ENCODE assay signal across 8 cellular contexts in genomic region chr2:98465456-98466201, GRCh38. TPM values are rescaled to one million over a fixed set of nuclear protein-coding genes. Genes with fewer than 3 reads are reported as not detected.
DNase-seq lines count a peak whose midpoint lies in the region; ATAC-seq and TF ChIP-seq lines count a peak whose summit lies in the region.

No MANE protein-coding gene starts in this region.

- H3K4me1 Mint-ChIP-seq in activated T-cell treated with anti-CD3 and anti-CD28 coated beads, Interleukin-2, amount 50 U/mL, for 72 hours (ENCODE audit: low read depth), result peaks cover 94% of the 10 kb centered on the region

- peak overlapping the region in 1 of 12 donors; percentile 34 for H3K4me3 ChIP-seq in heart left ventricle

- peak; percentile 85 for DNase-seq in HT1080 (ENCODE audit: low read depth)
- peak; percentile 66 for DNase-seq in NOMO-1 treated with DMSO at 0.1 percent for 48 hours (lab: John Stamatoyannopoulos, UW; ENCODE audit: unreplicated experiment)
- peak; percentile 66 to 71 for DNase-seq in activated T-cell treated with anti-CD3 and anti-CD28 coated beads, Interleukin-2, amount 50 U/mL, for 72 hours
- DNase-seq in heart left ventricle, result peak; percentile 75 to 91 (median 81)
- DNase-seq in stimulated activated CD4-positive, alpha-beta T cell treated with anti-CD3 and anti-CD28 coated beads, Interleukin-15, amount 100 ng/mL, for 24 hours, result peak; percentile 77
- DNase-seq in LoVo (ENCODE audit: low spot score), result no peak

- no peaks in the 10 kb centered on the region for H3K9me3 Mint-ChIP-seq in activated T-cell treated with anti-CD3 and anti-CD28 coated beads, Interleukin-2, amount 50 U/mL, for 72 hours

- no peaks in the 10 kb centered on the region for H3K9me3 ChIP-seq in heart left ventricle

- no peak for TF ChIP-seq CTCF in heart left ventricle (IDR thresholded peaks at IDR 0.05)

- peak overlapping the region; percentile 73 to 79 for H3K4me3 Mint-ChIP-seq in activated T-cell treated with anti-CD3 and anti-CD28 coated beads, Interleukin-2, amount 50 U/mL, for 72 hours

- TF ChIP-seq POLR2A in GM19099 (IDR thresholded peaks at IDR 0.05; ENCODE audit: extremely low read depth, insufficient read length, low read depth), result peak; percentile 23
- no peak for TF ChIP-seq POLR2A in heart left ventricle (IDR thresholded peaks at IDR 0.05)

- H3K27me3 ChIP-seq in heart left ventricle, result no peaks in the 10 kb centered on the region

- H3K27ac ChIP-seq in heart left ventricle, result peak overlapping the region; percentile 21 to 96 (median 66)

- peaks cover 3 to 99% (median 41%) of the 10 kb centered on the region in 12 donors for H3K4me1 ChIP-seq in heart left ventricle

- no peaks in the 10 kb centered on the region for H3K36me3 ChIP-seq in heart left ventricle

- no peaks in the 10 kb centered on the region for H3K27me3 Mint-ChIP-seq in activated T-cell treated with anti-CD3 and anti-CD28 coated beads, Interleukin-2, amount 50 U/mL, for 72 hours (ENCODE audit: low read depth)

- 46 to 54% (median 50%) methylated on average over 11 of the region's 11 CpGs for WGBS in heart left ventricle, 4 donors

- ATAC-seq in activated T-cell treated with anti-CD3 and anti-CD28 coated beads, Interleukin-2, amount 50 U/mL, for 72 hours (replicated peaks in 1 of 2), result peak; percentile 24 to 35
- ATAC-seq in heart left ventricle (peak; percentile 72 to 84 (median 76)), HG03039 (IDR thresholded peaks at IDR 0.05; ENCODE audit: unreplicated experiment) (no peak)

- intact Hi-C loops in heart left ventricle (cut with DNase I), result no loop called here

- peak overlapping the region; percentile 66 for H3K27ac Mint-ChIP-seq in activated T-cell treated with anti-CD3 and anti-CD28 coated beads, Interleukin-2, amount 50 U/mL, for 72 hours

- peaks cover 0 to 4% of the 10 kb centered on the region in 2 donors for H3K36me3 Mint-ChIP-seq in activated T-cell treated with anti-CD3 and anti-CD28 coated beads, Interleukin-2, amount 50 U/mL, for 72 hours (ENCODE audit: insufficient read depth in 2 of 2)

RNA-seq across cellular contexts. Expression of gene INPP4A, which starts 21.0 kb away (rescaled TPM):
- 17.3 and 18.1 TPM in 2 replicates for total RNA-seq in HT1080 (2014; rRNA removed; shearing (Covaris generic))
- polyA plus RNA-seq in HT1080 (2015; cell fraction: cytosol; rRNA removed), result 7.7 and 9.0 TPM in 2 replicates
- polyA plus RNA-seq in HT1080 (2015; cell fraction: nucleus; rRNA removed), result 21.0 and 21.6 TPM in 2 replicates
- total RNA-seq in activated T-cell treated with anti-CD3 and anti-CD28 coated beads, Interleukin-2, amount 50 U/mL, for 72 hours, result 10 to 100 TPM; 51.6 to 55.1 TPM
- total RNA-seq in heart left ventricle, result 10 to 100 TPM; 15.2 to 30.5 (median 20.6) TPM
- 1 to 10 TPM; 5.1 to 8.7 TPM for polyA plus RNA-seq in heart left ventricle
